In the genomic region with DNA sequence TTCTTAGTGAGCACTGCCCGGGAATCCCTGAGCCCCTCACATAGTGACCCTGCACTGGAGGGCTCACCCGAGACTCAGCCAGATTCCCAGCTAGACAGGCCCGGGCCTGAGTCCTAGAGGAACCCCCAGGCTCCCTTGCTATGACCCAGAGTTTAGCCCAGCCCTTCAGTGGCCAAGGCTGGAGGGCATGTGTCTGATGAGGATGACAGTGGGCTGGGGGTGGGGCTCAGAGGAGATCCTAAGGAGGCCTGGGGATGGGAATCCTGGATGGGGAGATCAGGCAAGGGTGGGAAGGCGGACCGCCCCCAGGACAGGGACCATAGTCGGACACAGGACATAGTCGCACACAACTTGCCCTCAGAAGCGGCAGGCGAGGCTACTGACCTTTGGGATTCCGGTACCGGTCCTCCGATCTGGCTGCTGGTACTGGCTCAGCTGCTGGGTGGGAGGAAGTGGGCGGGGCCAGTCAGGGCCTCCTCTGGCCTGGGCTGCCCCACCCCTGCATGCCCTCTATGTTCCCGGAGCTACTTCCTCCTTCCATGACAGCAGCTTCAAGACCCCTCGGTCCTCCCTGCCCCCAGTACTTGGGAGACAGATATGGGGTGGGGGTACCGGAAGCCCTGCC, we compare ENCODE assay signal across 2 cellular contexts.
TF ChIP-seq lines count a peak whose summit lies in the region.

No MANE protein-coding gene starts in this region.

TF ChIP-seq in SK-N-SH, 30 proteins besides CTCF, POLR2A, EP300 and RAD21:
- TF ChIP-seq, protein P1, sequence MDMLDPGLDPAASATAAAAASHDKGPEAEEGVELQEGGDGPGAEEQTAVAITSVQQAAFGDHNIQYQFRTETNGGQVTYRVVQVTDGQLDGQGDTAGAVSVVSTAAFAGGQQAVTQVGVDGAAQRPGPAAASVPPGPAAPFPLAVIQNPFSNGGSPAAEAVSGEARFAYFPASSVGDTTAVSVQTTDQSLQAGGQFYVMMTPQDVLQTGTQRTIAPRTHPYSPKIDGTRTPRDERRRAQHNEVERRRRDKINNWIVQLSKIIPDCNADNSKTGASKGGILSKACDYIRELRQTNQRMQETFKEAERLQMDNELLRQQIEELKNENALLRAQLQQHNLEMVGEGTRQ (IDR thresholded peaks at IDR 0.05; ENCODE audit: borderline replicate concordance, low read depth, low read length) = no peak
- TF ChIP-seq ELF1 (IDR thresholded peaks at IDR 0.05) (no peak), JUND (IDR thresholded peaks at IDR 0.05) (no peak), SIN3A (IDR thresholded peaks at IDR 0.05; ENCODE audit: borderline replicate concordance, low read depth, low read length) (no peak), RFX5 (IDR thresholded peaks at IDR 0.05; ENCODE audit: low read length) (no peak), EZH2phosphoT487 (IDR thresholded peaks at IDR 0.05; ENCODE audit: borderline replicate concordance, low read depth) (no peak), MEF2A (IDR thresholded peaks at IDR 0.05; ENCODE audit: borderline replicate concordance, low read depth) (no peak), MXI1 (IDR thresholded peaks at IDR 0.05; ENCODE audit: low read depth, low read length) (no peak), GABPA (IDR thresholded peaks at IDR 0.05; ENCODE audit: low read depth) (no peak), TEAD4 (IDR thresholded peaks at IDR 0.05; ENCODE audit: borderline replicate concordance, insufficient read depth) (no peak), FOXJ3 (CRISPR knock-in tag; IDR thresholded peaks at IDR 0.05) (no peak), YY1 (IDR thresholded peaks at IDR 0.05; ENCODE audit: low read depth) (no peak), TAF1 (IDR thresholded peaks at IDR 0.05; ENCODE audit: borderline replicate concordance, low read depth, low read length) (no peak), FOSL2 (IDR thresholded peaks at IDR 0.05; ENCODE audit: borderline replicate concordance, low read depth) (no peak), FOXM1 (IDR thresholded peaks at IDR 0.05; ENCODE audit: low read depth) (no peak), RXRA (IDR thresholded peaks at IDR 0.05; ENCODE audit: borderline replicate concordance, low read depth) (no peak)
- TF ChIP-seq, protein P2, sequence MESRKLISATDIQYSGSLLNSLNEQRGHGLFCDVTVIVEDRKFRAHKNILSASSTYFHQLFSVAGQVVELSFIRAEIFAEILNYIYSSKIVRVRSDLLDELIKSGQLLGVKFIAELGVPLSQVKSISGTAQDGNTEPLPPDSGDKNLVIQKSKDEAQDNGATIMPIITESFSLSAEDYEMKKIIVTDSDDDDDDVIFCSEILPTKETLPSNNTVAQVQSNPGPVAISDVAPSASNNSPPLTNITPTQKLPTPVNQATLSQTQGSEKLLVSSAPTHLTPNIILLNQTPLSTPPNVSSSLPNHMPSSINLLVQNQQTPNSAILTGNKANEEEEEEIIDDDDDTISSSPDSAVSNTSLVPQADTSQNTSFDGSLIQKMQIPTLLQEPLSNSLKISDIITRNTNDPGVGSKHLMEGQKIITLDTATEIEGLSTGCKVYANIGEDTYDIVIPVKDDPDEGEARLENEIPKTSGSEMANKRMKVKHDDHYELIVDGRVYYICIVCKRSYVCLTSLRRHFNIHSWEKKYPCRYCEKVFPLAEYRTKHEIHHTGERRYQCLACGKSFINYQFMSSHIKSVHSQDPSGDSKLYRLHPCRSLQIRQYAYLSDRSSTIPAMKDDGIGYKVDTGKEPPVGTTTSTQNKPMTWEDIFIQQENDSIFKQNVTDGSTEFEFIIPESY (IDR thresholded peaks at IDR 0.05; ENCODE audit: borderline replicate concordance, low read depth) = no peak
- TF ChIP-seq, protein P3, sequence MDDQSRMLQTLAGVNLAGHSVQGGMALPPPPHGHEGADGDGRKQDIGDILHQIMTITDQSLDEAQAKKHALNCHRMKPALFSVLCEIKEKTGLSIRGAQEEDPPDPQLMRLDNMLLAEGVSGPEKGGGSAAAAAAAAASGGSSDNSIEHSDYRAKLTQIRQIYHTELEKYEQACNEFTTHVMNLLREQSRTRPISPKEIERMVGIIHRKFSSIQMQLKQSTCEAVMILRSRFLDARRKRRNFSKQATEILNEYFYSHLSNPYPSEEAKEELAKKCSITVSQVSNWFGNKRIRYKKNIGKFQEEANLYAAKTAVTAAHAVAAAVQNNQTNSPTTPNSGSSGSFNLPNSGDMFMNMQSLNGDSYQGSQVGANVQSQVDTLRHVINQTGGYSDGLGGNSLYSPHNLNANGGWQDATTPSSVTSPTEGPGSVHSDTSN (IDR thresholded peaks at IDR 0.05) = no peak
- TF ChIP-seq, protein P4, sequence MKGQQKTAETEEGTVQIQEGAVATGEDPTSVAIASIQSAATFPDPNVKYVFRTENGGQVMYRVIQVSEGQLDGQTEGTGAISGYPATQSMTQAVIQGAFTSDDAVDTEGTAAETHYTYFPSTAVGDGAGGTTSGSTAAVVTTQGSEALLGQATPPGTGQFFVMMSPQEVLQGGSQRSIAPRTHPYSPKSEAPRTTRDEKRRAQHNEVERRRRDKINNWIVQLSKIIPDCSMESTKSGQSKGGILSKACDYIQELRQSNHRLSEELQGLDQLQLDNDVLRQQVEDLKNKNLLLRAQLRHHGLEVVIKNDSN (IDR thresholded peaks at IDR 0.05; ENCODE audit: borderline replicate concordance, low read depth) = no peak
- TF ChIP-seq, protein P5, sequence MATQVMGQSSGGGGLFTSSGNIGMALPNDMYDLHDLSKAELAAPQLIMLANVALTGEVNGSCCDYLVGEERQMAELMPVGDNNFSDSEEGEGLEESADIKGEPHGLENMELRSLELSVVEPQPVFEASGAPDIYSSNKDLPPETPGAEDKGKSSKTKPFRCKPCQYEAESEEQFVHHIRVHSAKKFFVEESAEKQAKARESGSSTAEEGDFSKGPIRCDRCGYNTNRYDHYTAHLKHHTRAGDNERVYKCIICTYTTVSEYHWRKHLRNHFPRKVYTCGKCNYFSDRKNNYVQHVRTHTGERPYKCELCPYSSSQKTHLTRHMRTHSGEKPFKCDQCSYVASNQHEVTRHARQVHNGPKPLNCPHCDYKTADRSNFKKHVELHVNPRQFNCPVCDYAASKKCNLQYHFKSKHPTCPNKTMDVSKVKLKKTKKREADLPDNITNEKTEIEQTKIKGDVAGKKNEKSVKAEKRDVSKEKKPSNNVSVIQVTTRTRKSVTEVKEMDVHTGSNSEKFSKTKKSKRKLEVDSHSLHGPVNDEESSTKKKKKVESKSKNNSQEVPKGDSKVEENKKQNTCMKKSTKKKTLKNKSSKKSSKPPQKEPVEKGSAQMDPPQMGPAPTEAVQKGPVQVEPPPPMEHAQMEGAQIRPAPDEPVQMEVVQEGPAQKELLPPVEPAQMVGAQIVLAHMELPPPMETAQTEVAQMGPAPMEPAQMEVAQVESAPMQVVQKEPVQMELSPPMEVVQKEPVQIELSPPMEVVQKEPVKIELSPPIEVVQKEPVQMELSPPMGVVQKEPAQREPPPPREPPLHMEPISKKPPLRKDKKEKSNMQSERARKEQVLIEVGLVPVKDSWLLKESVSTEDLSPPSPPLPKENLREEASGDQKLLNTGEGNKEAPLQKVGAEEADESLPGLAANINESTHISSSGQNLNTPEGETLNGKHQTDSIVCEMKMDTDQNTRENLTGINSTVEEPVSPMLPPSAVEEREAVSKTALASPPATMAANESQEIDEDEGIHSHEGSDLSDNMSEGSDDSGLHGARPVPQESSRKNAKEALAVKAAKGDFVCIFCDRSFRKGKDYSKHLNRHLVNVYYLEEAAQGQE (IDR thresholded peaks at IDR 0.05; ENCODE audit: low read depth, low read length) = no peak

TF ChIP-seq in SK-N-SH treated with all-trans-retinoic acid at 6 μM for 48 hours, 23 proteins besides CTCF, POLR2A, EP300 and RAD21:
- TF ChIP-seq, protein P6, sequence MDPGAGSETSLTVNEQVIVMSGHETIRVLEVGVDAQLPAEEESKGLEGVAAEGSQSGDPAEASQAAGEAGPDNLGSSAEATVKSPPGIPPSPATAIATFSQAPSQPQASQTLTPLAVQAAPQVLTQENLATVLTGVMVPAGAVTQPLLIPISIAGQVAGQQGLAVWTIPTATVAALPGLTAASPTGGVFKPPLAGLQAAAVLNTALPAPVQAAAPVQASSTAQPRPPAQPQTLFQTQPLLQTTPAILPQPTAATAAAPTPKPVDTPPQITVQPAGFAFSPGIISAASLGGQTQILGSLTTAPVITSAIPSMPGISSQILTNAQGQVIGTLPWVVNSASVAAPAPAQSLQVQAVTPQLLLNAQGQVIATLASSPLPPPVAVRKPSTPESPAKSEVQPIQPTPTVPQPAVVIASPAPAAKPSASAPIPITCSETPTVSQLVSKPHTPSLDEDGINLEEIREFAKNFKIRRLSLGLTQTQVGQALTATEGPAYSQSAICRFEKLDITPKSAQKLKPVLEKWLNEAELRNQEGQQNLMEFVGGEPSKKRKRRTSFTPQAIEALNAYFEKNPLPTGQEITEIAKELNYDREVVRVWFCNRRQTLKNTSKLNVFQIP (CRISPR knock-in tag; IDR thresholded peaks at IDR 0.05; ENCODE audit: borderline replicate concordance, low read depth) = no peak
- TF ChIP-seq ARNTL (CRISPR knock-in tag; IDR thresholded peaks at IDR 0.05; ENCODE audit: borderline replicate concordance, low read depth) (no peak), ZNF70 (CRISPR knock-in tag; IDR thresholded peaks at IDR 0.05) (no peak), TCF4 (CRISPR knock-in tag; IDR thresholded peaks at IDR 0.05; ENCODE audit: borderline replicate concordance) (no peak), ZC3H10 (CRISPR knock-in tag; IDR thresholded peaks at IDR 0.05) (no peak), ISL1 (CRISPR knock-in tag; IDR thresholded peaks at IDR 0.05) (no peak), ESRRG (CRISPR knock-in tag; IDR thresholded peaks at IDR 0.05) (no peak), RARB (CRISPR knock-in tag; IDR thresholded peaks at IDR 0.05) (no peak), ZNF8 (CRISPR knock-in tag; IDR thresholded peaks at IDR 0.05) (no peak), PPARA (CRISPR knock-in tag; IDR thresholded peaks at IDR 0.05; ENCODE audit: borderline replicate concordance) (no peak)
- TF ChIP-seq, protein P7, sequence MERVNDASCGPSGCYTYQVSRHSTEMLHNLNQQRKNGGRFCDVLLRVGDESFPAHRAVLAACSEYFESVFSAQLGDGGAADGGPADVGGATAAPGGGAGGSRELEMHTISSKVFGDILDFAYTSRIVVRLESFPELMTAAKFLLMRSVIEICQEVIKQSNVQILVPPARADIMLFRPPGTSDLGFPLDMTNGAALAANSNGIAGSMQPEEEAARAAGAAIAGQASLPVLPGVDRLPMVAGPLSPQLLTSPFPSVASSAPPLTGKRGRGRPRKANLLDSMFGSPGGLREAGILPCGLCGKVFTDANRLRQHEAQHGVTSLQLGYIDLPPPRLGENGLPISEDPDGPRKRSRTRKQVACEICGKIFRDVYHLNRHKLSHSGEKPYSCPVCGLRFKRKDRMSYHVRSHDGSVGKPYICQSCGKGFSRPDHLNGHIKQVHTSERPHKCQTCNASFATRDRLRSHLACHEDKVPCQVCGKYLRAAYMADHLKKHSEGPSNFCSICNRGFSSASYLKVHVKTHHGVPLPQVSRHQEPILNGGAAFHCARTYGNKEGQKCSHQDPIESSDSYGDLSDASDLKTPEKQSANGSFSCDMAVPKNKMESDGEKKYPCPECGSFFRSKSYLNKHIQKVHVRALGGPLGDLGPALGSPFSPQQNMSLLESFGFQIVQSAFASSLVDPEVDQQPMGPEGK (CRISPR knock-in tag; IDR thresholded peaks at IDR 0.05; ENCODE audit: borderline replicate concordance) = no peak
- TF ChIP-seq, protein P8, sequence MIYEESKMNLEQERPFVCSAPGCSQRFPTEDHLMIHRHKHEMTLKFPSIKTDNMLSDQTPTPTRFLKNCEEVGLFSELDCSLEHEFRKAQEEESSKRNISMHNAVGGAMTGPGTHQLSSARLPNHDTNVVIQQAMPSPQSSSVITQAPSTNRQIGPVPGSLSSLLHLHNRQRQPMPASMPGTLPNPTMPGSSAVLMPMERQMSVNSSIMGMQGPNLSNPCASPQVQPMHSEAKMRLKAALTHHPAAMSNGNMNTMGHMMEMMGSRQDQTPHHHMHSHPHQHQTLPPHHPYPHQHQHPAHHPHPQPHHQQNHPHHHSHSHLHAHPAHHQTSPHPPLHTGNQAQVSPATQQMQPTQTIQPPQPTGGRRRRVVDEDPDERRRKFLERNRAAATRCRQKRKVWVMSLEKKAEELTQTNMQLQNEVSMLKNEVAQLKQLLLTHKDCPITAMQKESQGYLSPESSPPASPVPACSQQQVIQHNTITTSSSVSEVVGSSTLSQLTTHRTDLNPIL (CRISPR knock-in tag; IDR thresholded peaks at IDR 0.05; ENCODE audit: low read depth) = no peak
- TF ChIP-seq, protein P9, sequence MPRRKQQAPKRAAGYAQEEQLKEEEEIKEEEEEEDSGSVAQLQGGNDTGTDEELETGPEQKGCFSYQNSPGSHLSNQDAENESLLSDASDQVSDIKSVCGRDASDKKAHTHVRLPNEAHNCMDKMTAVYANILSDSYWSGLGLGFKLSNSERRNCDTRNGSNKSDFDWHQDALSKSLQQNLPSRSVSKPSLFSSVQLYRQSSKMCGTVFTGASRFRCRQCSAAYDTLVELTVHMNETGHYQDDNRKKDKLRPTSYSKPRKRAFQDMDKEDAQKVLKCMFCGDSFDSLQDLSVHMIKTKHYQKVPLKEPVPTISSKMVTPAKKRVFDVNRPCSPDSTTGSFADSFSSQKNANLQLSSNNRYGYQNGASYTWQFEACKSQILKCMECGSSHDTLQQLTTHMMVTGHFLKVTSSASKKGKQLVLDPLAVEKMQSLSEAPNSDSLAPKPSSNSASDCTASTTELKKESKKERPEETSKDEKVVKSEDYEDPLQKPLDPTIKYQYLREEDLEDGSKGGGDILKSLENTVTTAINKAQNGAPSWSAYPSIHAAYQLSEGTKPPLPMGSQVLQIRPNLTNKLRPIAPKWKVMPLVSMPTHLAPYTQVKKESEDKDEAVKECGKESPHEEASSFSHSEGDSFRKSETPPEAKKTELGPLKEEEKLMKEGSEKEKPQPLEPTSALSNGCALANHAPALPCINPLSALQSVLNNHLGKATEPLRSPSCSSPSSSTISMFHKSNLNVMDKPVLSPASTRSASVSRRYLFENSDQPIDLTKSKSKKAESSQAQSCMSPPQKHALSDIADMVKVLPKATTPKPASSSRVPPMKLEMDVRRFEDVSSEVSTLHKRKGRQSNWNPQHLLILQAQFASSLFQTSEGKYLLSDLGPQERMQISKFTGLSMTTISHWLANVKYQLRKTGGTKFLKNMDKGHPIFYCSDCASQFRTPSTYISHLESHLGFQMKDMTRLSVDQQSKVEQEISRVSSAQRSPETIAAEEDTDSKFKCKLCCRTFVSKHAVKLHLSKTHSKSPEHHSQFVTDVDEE (CRISPR knock-in tag; IDR thresholded peaks at IDR 0.05) = no peak
